39 cellular contexts compared by ENCODE assay signal in the genomic region with DNA sequence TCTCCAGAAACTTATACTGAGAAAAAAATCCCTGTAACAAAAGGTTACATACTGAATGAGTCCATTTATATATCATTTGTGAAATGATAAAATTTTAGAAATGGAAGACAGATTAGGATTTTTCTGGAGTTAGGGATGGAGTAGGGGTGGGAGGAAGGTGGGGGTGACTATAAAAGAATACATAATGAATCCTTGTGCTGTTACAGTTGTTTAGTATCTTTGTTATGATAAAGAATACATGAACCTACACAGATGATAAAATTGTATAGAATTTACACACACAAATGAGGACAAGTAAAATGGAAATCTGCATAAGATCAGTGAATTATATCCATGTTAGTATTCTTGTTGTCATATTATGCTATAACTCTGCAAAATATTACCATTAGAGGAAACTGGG. TPM values are rescaled to one million over a fixed set of nuclear protein-coding genes. Genes with fewer than 3 reads are reported as not detected.
"Had no signal": no experiment of that assay in that cellular context is flagged by ENCODE, and none has a peak within 500 bp of the region (broad histone marks: within the 10 kb centered on the region; RNA-seq: fewer than 3 reads in every experiment).

No MANE protein-coding gene starts in this region.

- H3K9me3 ChIP-seq: MG63 had no signal

- DNase-seq: Karpas-422, Kasumi-1, MG63, MM.1S, MV-4-11, NCI-H1048, NCI-H1092, NCI-H1092 treated with DMSO at 0.1 percent for 48 hours, NCI-H1105, NCI-H1105 treated with DMSO at 0.1 percent for 48 hours, NCI-H1417, NCI-H1417 treated with DMSO at 0.1 percent for 48 hours, NCI-H1436, NCI-H1436 treated with DMSO at 0.1 percent for 48 hours, NCI-H146, NCI-H1694, NCI-H1694 treated with DMSO at 0.1 percent for 48 hours, NCI-H187, NCI-H187 treated with DMSO at 0.1 percent for 48 hours, NCI-H1930, NCI-H2029, NCI-H2029 treated with DMSO at 0.1 percent for 48 hours, NCI-H2081, NCI-H2081 treated with DMSO at 0.1 percent for 48 hours, NCI-H2107, NCI-H2171, NCI-H2171 treated with DMSO at 0.1 percent for 48 hours, NCI-H2227 treated with DMSO at 0.1 percent for 48 hours, NCI-H226, NCI-H345, NCI-H446, NCI-H446 treated with DMSO at 0.1 percent for 48 hours, NCI-H510A, NCI-H510A treated with DMSO at 0.1 percent for 48 hours, NCI-H524 had no signal

- H3K27me3 ChIP-seq: MG63 had no signal

- H3K36me3 ChIP-seq: MG63 had no signal

- H3K4me3 ChIP-seq: MG63 had no signal

RNA-seq across cellular contexts. Expression of a gene that starts 41.8 kb away (rescaled TPM):
- total RNA-seq: LHCN-M2, M059J, MCF 10A, NCI-H460 had no signal

RNA-seq across cellular contexts. Expression of a gene that starts 45.3 kb away (rescaled TPM):
- total RNA-seq: LHCN-M2, M059J, MCF 10A, NCI-H460 had no signal
